In the genomic region with DNA sequence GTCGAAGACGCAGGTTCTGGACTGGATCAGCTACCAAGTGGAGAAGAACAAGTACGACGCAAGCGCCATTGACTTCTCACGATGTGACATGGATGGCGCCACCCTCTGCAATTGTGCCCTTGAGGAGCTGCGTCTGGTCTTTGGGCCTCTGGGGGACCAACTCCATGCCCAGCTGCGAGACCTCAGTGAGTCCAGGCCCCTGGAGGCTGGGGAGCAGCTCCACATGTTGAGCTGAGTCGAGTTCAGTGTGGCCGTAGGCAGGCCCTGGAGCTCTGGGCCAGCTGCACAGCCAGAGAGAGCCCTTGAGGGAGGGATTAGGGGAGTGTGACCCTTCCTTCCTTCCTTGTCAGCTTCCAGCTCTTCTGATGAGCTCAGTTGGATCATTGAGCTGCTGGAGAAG, we compare ENCODE assay signal across 18 cellular contexts. TPM values are rescaled to one million over a fixed set of nuclear protein-coding genes. Genes with fewer than 3 reads are reported as not detected.
DNase-seq lines count a peak whose midpoint lies in the region; ATAC-seq and TF ChIP-seq lines count a peak whose summit lies in the region.
"Had no signal": no experiment of that assay in that cellular context is flagged by ENCODE, and none has a peak within 500 bp of the region (broad histone marks: within the 10 kb centered on the region; RNA-seq: fewer than 3 reads in every experiment).

No MANE protein-coding gene starts in this region.

- TF ChIP-seq CTCF in breast epithelium (IDR thresholded peaks at IDR 0.05) (no peak), mammary epithelial cell (conservative IDR thresholded peaks at IDR 0.05 in 1 of 2, IDR thresholded peaks at IDR 0.05 in 1 of 2; ENCODE audit: extremely low read depth in 1 of 2, insufficient read depth in 1 of 2, low read depth in 1 of 2, low read length in 2 of 2) (no peak), hepatocyte (IDR thresholded peaks at IDR 0.05; ENCODE audit: poor library complexity) (no peak), ovary (IDR thresholded peaks at IDR 0.05) (no peak)

- TF ChIP-seq POLR2A in breast epithelium (IDR thresholded peaks at IDR 0.05): peak; percentile 10
- TF ChIP-seq POLR2A in ovary (IDR thresholded peaks at IDR 0.05): no peak

- peak overlapping the region in 2 of 3 donors; percentile 67 to 71 for H3K4me3 ChIP-seq in breast epithelium
- H3K4me3 ChIP-seq in mammary epithelial cell (replicated peaks in 1 of 3; ENCODE audit: insufficient read depth in 1 of 3, low read depth in 2 of 3, low read length in 3 of 3): no peak overlapping the region
- H3K4me3 ChIP-seq in hepatocyte: peak overlapping the region; percentile 29
- H3K4me3 ChIP-seq in ovary: peak overlapping the region; percentile 18
- H3K4me3 ChIP-seq: MG63, right atrium auricular region had no signal

- intact Hi-C loops in breast epithelium (cut with DNase I; ENCODE audit: low total_unique reads) (no loop called here), mammary epithelial cell (cut with micrococcal nuclease) (no loop called here), ovary (cut with DNase I) (loop anchor here (2.0 to 5.0 kb wide), 4 partner anchors 105 to 123 kb away; a partner anchor contains a TSS)

- DNase-seq in breast epithelium (ENCODE audit: low spot score in 2 of 2) (no peak), mammary epithelial cell (no peak), hepatocyte (ENCODE audit: low spot score) (no peak), ovary (no peak), LoVo (ENCODE audit: low spot score) (no peak), NCI-H2171 (lab: John Stamatoyannopoulos, UW) (no peak)
- no peak for DNase-seq in activated CD4-positive, CD25-positive, alpha-beta regulatory T cell (lab: John Stamatoyannopoulos, UW)
- DNase-seq in stimulated activated naive CD8-positive, alpha-beta T cell treated with anti-CD3 and anti-CD28 coated beads, Interleukin-15, amount 100 ng/mL, for 72 hours: no peak
- DNase-seq: activated B cell treated with CpG ODN at 0.5 μM for 24 hours; activated CD8-positive, alpha-beta memory T cell treated with anti-CD3 and anti-CD28 coated beads, Interleukin-2, amount 10 ng/mL, durations not matched to agents 7 days and 5 days; activated gamma-delta T cell; GDM1; MG63; NCI-H187; stimulated activated CD4-positive, alpha-beta T cell treated with anti-CD3 and anti-CD28 coated beads, Interleukin-2, amount 100 ng/mL, for 24 hours had no signal

- H3K9ac ChIP-seq in mammary epithelial cell (ENCODE audit: insufficient read depth, low read length): no peak overlapping the region

- no peaks in the 10 kb centered on the region for H3K9me3 ChIP-seq in breast epithelium
- H3K9me3 ChIP-seq in mammary epithelial cell (replicated peaks; ENCODE audit: insufficient read depth, low read length): no peaks in the 10 kb centered on the region
- H3K9me3 ChIP-seq in hepatocyte (ENCODE audit: low read depth): no peaks in the 10 kb centered on the region
- no peaks in the 10 kb centered on the region for H3K9me3 ChIP-seq in ovary
- H3K9me3 ChIP-seq: MG63, right atrium auricular region had no signal

- H3K9me2 ChIP-seq in hepatocyte (replicated peaks; ENCODE audit: insufficient read depth): no peaks in the 10 kb centered on the region

- no TSS peak for BruUV-seq in mammary epithelial cell (replicated peaks; lab: Mats Ljungman, UMichigan)

- H3K4me1 Mint-ChIP-seq in stimulated activated naive CD8-positive, alpha-beta T cell treated with anti-CD3 and anti-CD28 coated beads, Interleukin-15, amount 100 ng/mL, for 72 hours: peaks cover 10% of the 10 kb centered on the region
- H3K4me1 Mint-ChIP-seq: activated CD8-positive, alpha-beta memory T cell treated with anti-CD3 and anti-CD28 coated beads, Interleukin-2, amount 10 ng/mL, durations not matched to agents 7 days and 5 days had no signal

- no peak for TF ChIP-seq EP300 in ovary (IDR thresholded peaks at IDR 0.05)

- in situ Hi-C loops in mammary epithelial cell (cut with MboI; ENCODE audit: low sequenced_read_pairs in 2 of 2): no loop called here

- H2AFZ ChIP-seq in mammary epithelial cell (ENCODE audit: low read depth, low read length): no peak overlapping the region
- no peak overlapping the region for H2AFZ ChIP-seq in hepatocyte

- H3K27me3 ChIP-seq in breast epithelium (no peaks in the 10 kb centered on the region), mammary epithelial cell (ENCODE audit: insufficient read depth, low read length) (no peaks in the 10 kb centered on the region), hepatocyte (no peaks in the 10 kb centered on the region), ovary (no peaks in the 10 kb centered on the region)
- H3K27me3 ChIP-seq: MG63, right atrium auricular region had no signal

- H3K27ac ChIP-seq in breast epithelium (peak overlapping the region; percentile 92 to 96), mammary epithelial cell (ENCODE audit: insufficient read depth, low read depth, low read length) (no peak overlapping the region), hepatocyte (peak overlapping the region; percentile 95), ovary (no peak overlapping the region)
- H3K27ac ChIP-seq: right atrium auricular region had no signal

- no peak overlapping the region for H3K4me2 ChIP-seq in mammary epithelial cell (ENCODE audit: insufficient read depth, low read depth, low read length)
- H3K4me2 ChIP-seq in hepatocyte: peak overlapping the region; percentile 75

- WGBS in mammary epithelial cell (ENCODE audit: low coverage, missing lambda C conversion rate): 97% methylated on average over 11 of the region's 11 CpGs
- 84% methylated on average over 11 of the region's 11 CpGs for WGBS in hepatocyte (ENCODE audit: low lambda C conversion rate, missing lambda C conversion rate)
- 90 to 92% (median 91%) methylated on average over 10 to 11 of the region's 11 CpGs for whole genome bisulfite sequencing in ovary, 3 donors

- H4K20me1 ChIP-seq in mammary epithelial cell (ENCODE audit: insufficient read depth, low read length) (no peaks in the 10 kb centered on the region), hepatocyte (ENCODE audit: insufficient read depth, poor library complexity, severe bottlenecking) (peaks cover 48% of the 10 kb centered on the region)

- H3K36me3 ChIP-seq in breast epithelium: no peaks in the 10 kb centered on the region
- no peaks in the 10 kb centered on the region for H3K36me3 ChIP-seq in mammary epithelial cell (ENCODE audit: insufficient read depth, low read length)
- no peaks in the 10 kb centered on the region for H3K36me3 ChIP-seq in hepatocyte (replicated peaks; ENCODE audit: insufficient read depth, low read depth)
- H3K36me3 ChIP-seq in ovary: no peaks in the 10 kb centered on the region
- H3K36me3 ChIP-seq: right atrium auricular region had no signal

- ATAC-seq in stimulated activated naive CD8-positive, alpha-beta T cell treated with anti-CD3 and anti-CD28 coated beads, Interleukin-15, amount 100 ng/mL, for 72 hours: no peak
- ATAC-seq: activated CD8-positive, alpha-beta memory T cell treated with anti-CD3 and anti-CD28 coated beads, Interleukin-2, amount 10 ng/mL, durations not matched to agents 7 days and 5 days; natural killer cell treated with Interleukin-12 subunit alpha and Interleukin-12 subunit beta and Interleukin-15 and Interleukin-18, amount 100 ng/mL, for 72 hours had no signal

- H3K79me2 ChIP-seq in mammary epithelial cell (ENCODE audit: insufficient read depth, low read length): no peaks in the 10 kb centered on the region
- peaks cover 73% of the 10 kb centered on the region for H3K79me2 ChIP-seq in hepatocyte

- peaks cover 4% of the 10 kb centered on the region for H3K27me3 Mint-ChIP-seq in stimulated activated naive CD8-positive, alpha-beta T cell treated with anti-CD3 and anti-CD28 coated beads, Interleukin-15, amount 100 ng/mL, for 72 hours
- H3K27me3 Mint-ChIP-seq: natural killer cell treated with Interleukin-12 subunit alpha and Interleukin-12 subunit beta and Interleukin-15 and Interleukin-18, amount 100 ng/mL, for 72 hours had no signal

- CTCF ChIA-PET in mammary epithelial cell (lab: Charles Lee; ENCODE audit: low non-redundant PET): no interaction called here

- H3K4me1 ChIP-seq in breast epithelium: peaks cover 0 to 9% of the 10 kb centered on the region in 2 donors
- H3K4me1 ChIP-seq in mammary epithelial cell (ENCODE audit: insufficient read depth, low read length): peaks cover 51% of the 10 kb centered on the region
- peaks cover 48% of the 10 kb centered on the region for H3K4me1 ChIP-seq in hepatocyte (ENCODE audit: insufficient read depth)
- peaks cover 1% of the 10 kb centered on the region for H3K4me1 ChIP-seq in ovary (ENCODE audit: insufficient read depth)

- no peak overlapping the region for H3K4me3 Mint-ChIP-seq in stimulated activated naive CD8-positive, alpha-beta T cell treated with anti-CD3 and anti-CD28 coated beads, Interleukin-15, amount 100 ng/mL, for 72 hours
- H3K4me3 Mint-ChIP-seq: activated B cell treated with CpG ODN at 0.5 μM for 24 hours; activated CD8-positive, alpha-beta memory T cell treated with anti-CD3 and anti-CD28 coated beads, Interleukin-2, amount 10 ng/mL, durations not matched to agents 7 days and 5 days; natural killer cell treated with Interleukin-12 subunit alpha and Interleukin-12 subunit beta and Interleukin-15 and Interleukin-18, amount 100 ng/mL, for 72 hours had no signal

- no peak overlapping the region for H3K27ac Mint-ChIP-seq in stimulated activated naive CD8-positive, alpha-beta T cell treated with anti-CD3 and anti-CD28 coated beads, Interleukin-15, amount 100 ng/mL, for 72 hours
- H3K27ac Mint-ChIP-seq: activated B cell treated with CpG ODN at 0.5 μM for 24 hours; activated CD8-positive, alpha-beta memory T cell treated with anti-CD3 and anti-CD28 coated beads, Interleukin-2, amount 10 ng/mL, durations not matched to agents 7 days and 5 days; natural killer cell treated with Interleukin-12 subunit alpha and Interleukin-12 subunit beta and Interleukin-15 and Interleukin-18, amount 100 ng/mL, for 72 hours had no signal

- H3K9me3 Mint-ChIP-seq in stimulated activated naive CD8-positive, alpha-beta T cell treated with anti-CD3 and anti-CD28 coated beads, Interleukin-15, amount 100 ng/mL, for 72 hours: no peaks in the 10 kb centered on the region
- H3K9me3 Mint-ChIP-seq: activated B cell treated with CpG ODN at 0.5 μM for 24 hours; natural killer cell treated with Interleukin-12 subunit alpha and Interleukin-12 subunit beta and Interleukin-15 and Interleukin-18, amount 100 ng/mL, for 72 hours had no signal

- dilution Hi-C loops in mammary epithelial cell (cut with HindIII; ENCODE audit: low sequenced_read_pairs): no loop called here

RNA-seq across cellular contexts. Expression of a gene that starts 1.6 kb away (rescaled TPM):
- total RNA-seq in breast epithelium (1,000 to 10,000 TPM in 1 of 3 donors, 100 to 1,000 TPM in 1, 1 to 10 TPM in 1; 1.3 to 1,061 (median 367) TPM), mammary epithelial cell (10 to 100 TPM in 1 of 2 donors, under 1 TPM in 1; 0.49 to 10.3 TPM), hepatocyte (336 and 367 TPM in 2 replicates), ovary (1,000 to 10,000 TPM in 1 of 7 donors, 10 to 100 TPM in 2, 1 to 10 TPM in 2, under 1 TPM in 2; 0.35 to 1,154 (median 5.5) TPM)
- polyA plus RNA-seq in mammary epithelial cell (2.4 TPM), hepatocyte (333 and 361 TPM in 2 replicates), ovary (1 to 10 TPM in 1 of 2 donors, under 1 TPM in 1; 0.05 to 1.3 TPM)
- 12.4 TPM for polyA minus RNA-seq in mammary epithelial cell
- total RNA-seq: RPMI7951 had no signal

RNA-seq across cellular contexts. Expression of a gene that starts 29.5 kb away (rescaled TPM):
- total RNA-seq in breast epithelium (10 to 100 TPM; 43.0 to 66.7 (median 57.4) TPM), mammary epithelial cell (10 to 100 TPM; 68.8 to 94.0 TPM), hepatocyte (57.6 and 57.9 TPM in 2 replicates), ovary (10 to 100 TPM; 37.5 to 76.2 (median 43.9) TPM)
- polyA plus RNA-seq in mammary epithelial cell (71.5 TPM), hepatocyte (74.2 and 81.5 TPM in 2 replicates), ovary (10 to 100 TPM; 32.4 to 49.5 TPM)
- 153 TPM for polyA minus RNA-seq in mammary epithelial cell

RNA-seq across cellular contexts. Expression of a gene that starts 56.7 kb away (rescaled TPM):
- 10 to 100 TPM; 24.5 to 30.1 (median 26.2) TPM for total RNA-seq in breast epithelium
- total RNA-seq in mammary epithelial cell: 10 to 100 TPM; 44.5 to 69.9 TPM
- 64.3 TPM for polyA plus RNA-seq in mammary epithelial cell
- polyA minus RNA-seq in mammary epithelial cell: 46.9 TPM
- total RNA-seq in hepatocyte: 54.5 and 65.0 TPM in 2 replicates
- polyA plus RNA-seq in hepatocyte: 88.3 and 90.1 TPM in 2 replicates
- total RNA-seq in ovary: 10 to 100 TPM; 19.9 to 38.1 (median 29.7) TPM
- polyA plus RNA-seq in ovary: 10 to 100 TPM; 23.2 to 31.5 TPM

Comparison
In these comparisons a context has a peak if more than half of its experiments do, and no peak if none do; other contexts are left out.
1. H3K27ac ChIP-seq: peak in breast epithelium (2 of 2) and hepatocyte (single experiment); none in mammary epithelial cell (single experiment) and ovary (0 of 2).
2. H3K4me3 ChIP-seq: peak in breast epithelium (2 of 3), hepatocyte (single experiment) and ovary (single experiment); none in mammary epithelial cell (0 of 3).
3. intact Hi-C loops: an anchor here in ovary (2.0 to 5.0 kb wide); none called in breast epithelium and mammary epithelial cell.